Comparison of ENCODE assay signal across 19 cellular contexts in the genomic region with DNA sequence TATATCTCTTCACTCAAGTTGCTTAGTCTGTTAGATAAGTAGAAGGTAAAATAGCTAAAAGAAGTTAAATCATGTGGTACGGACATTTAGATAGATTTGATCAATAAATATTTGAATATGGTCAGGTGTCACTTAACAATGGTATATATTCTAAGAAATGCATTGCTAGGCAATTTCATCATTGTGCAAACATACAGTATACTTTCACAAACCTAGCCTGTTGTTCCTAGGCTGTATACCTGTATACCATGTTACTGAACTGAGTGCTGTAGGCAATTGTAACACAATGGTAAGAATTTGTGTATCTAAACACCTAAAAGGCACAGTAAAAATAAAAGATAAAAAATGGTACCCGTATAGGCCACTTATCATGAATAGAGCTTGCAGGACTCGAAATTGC.
"Had no signal": no experiment of that assay in that cellular context is flagged by ENCODE, and none has a peak within 500 bp of the region (broad histone marks: within the 10 kb centered on the region; RNA-seq: fewer than 3 reads in every experiment).

No MANE protein-coding gene starts in this region.

- H3K9me3 ChIP-seq: esophagus muscularis mucosa, heart right ventricle, pancreas, prostate gland, sigmoid colon, vagina had no signal

- H3K27me3 ChIP-seq: esophagus muscularis mucosa, foreskin keratinocyte, heart right ventricle, pancreas, sigmoid colon, vagina had no signal

- H3K36me3 ChIP-seq: prostate gland had no signal

- H3K4me1 ChIP-seq: foreskin keratinocyte, pancreas, prostate gland, vagina had no signal

- DNase-seq: activated CD4-positive, alpha-beta T cell treated with anti-CD3 and anti-CD28 coated beads for 4 hours; activated CD4-positive, alpha-beta T cell treated with anti-CD3 and anti-CD28 coated beads, Interleukin-2, amount 50 U/mL, for 4 hours; activated CD4-positive, CD25-positive, alpha-beta regulatory T cell; activated effector memory CD4-positive, alpha-beta T cell treated with Interleukin-2 at 50 U/mL for 16 hours; activated naive CD4-positive, alpha-beta T cell treated with Interleukin-2 at 50 U/mL for 16 hours; anterior cingulate cortex; foreskin keratinocyte; heart right ventricle; midbrain; naive thymus-derived CD4-positive, alpha-beta T cell; nucleus accumbens; pancreas; retina; sigmoid colon; small intestine; stimulated activated CD4-positive, alpha-beta T cell treated with anti-CD3 and anti-CD28 coated beads, Interleukin-4, amount 100 ng/mL, for 24 hours had no signal

- H3K27ac ChIP-seq: esophagus muscularis mucosa, foreskin keratinocyte, heart right ventricle, pancreas, prostate gland, sigmoid colon, vagina had no signal

- H3K4me3 ChIP-seq: esophagus muscularis mucosa, heart right ventricle, pancreas, prostate gland, sigmoid colon, vagina had no signal
